8 cellular contexts compared by ENCODE assay signal in the genomic region with DNA sequence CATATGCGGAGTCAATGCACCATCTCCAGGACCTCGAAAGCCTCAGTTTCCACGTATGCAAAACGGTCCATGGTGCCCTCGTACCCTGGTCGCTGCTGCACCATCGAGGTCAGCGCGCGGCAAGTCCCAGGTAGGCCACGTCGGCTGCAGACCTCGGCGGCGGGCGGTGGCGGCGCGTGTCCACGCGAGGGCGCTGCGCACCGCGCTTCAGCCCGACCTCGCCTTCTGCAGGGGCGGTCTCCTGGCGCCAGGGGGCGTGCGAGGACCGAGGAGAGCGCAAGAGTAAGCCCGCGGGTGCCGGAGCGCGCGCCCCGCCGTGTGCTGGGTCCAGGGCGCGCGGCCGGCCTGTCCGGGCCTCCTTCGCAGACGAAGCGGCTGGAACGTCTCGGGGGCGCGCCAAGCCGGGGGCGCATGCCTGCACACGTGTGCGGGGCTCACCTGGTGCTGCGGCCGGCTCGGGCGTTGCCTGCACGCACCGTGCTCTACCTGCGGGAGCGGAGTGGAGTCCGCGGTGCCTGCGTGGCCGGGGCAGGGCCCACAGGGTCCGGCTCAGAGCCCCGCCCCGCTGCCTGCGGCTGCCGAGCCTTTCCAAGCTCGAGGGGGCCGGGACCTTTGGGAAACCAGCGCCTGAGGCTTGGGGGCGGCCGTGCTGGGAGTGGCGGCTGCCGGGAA. TPM values are rescaled to one million over a fixed set of nuclear protein-coding genes. Genes with fewer than 3 reads are reported as not detected.
DNase-seq lines count a peak whose midpoint lies in the region; ATAC-seq and TF ChIP-seq lines count a peak whose summit lies in the region.

No MANE protein-coding gene starts in this region.

- DNase-seq in GDM1 (lab: John Stamatoyannopoulos, UW) = peak; percentile 55
- peak; percentile 91 for DNase-seq in GM23248
- peak; percentile 58 for DNase-seq in LHCN-M2 (ENCODE audit: low read depth)
- peak; percentile 16 to 23 for DNase-seq in SW 1271 (lab: John Stamatoyannopoulos, UW)
- peak; percentile 63 for DNase-seq in amniotic stem cell (lab: John Stamatoyannopoulos, UW)
- peak; percentile 69 for DNase-seq in right atrium auricular region (ENCODE audit: low spot score)
- peak; percentile 84 for DNase-seq in prostate gland (ENCODE audit: low spot score)
- peak; percentile 95 for DNase-seq in upper lobe of right lung

- H3K27me3 ChIP-seq in GM23248 (replicated peaks; ENCODE audit: insufficient read depth) = no peaks in the 10 kb centered on the region
- H3K27me3 ChIP-seq in right atrium auricular region = no peaks in the 10 kb centered on the region
- H3K27me3 ChIP-seq in prostate gland (replicated peaks; ENCODE audit: insufficient read depth) = no peaks in the 10 kb centered on the region
- H3K27me3 ChIP-seq in upper lobe of right lung = peaks cover 5% of the 10 kb centered on the region

- no peaks in the 10 kb centered on the region for H3K79me2 ChIP-seq in GM23248 (ENCODE audit: insufficient read depth)

- H3K9me3 ChIP-seq in GM23248 (ENCODE audit: low read depth) = no peaks in the 10 kb centered on the region
- H3K9me3 ChIP-seq in right atrium auricular region = no peaks in the 10 kb centered on the region
- no peaks in the 10 kb centered on the region for H3K9me3 ChIP-seq in prostate gland
- H3K9me3 ChIP-seq in upper lobe of right lung = no peaks in the 10 kb centered on the region

- no peaks in the 10 kb centered on the region; the same call in 1 of the 2 replicates for H3K36me3 ChIP-seq in GM23248 (ENCODE audit: low read depth)
- H3K36me3 ChIP-seq in right atrium auricular region = peaks cover 7% of the 10 kb centered on the region
- H3K36me3 ChIP-seq in prostate gland = no peaks in the 10 kb centered on the region
- H3K36me3 ChIP-seq in upper lobe of right lung = peaks cover 8% of the 10 kb centered on the region

- H3K4me3 ChIP-seq in GM23248 (peak overlapping the region; percentile 72), right atrium auricular region (peak overlapping the region; percentile 39 to 61), prostate gland (peak overlapping the region; percentile 50 to 51), upper lobe of right lung (peak overlapping the region; percentile 65)

- H3K9ac ChIP-seq in GM23248 = peak overlapping the region; percentile 78

- in situ Hi-C loops in GM23248 (cut with MboI) = no loop called here

- ATAC-seq in upper lobe of right lung = peak; percentile 97

- intact Hi-C loops in prostate gland (cut with DNase I) (loop anchor here (2.0 to 5.0 kb wide), 2 partner anchors 1597 to 1682 kb away; no protein-coding TSS in a partner anchor), upper lobe of right lung (cut with DNase I) (no loop called here)

- no peak overlapping the region for H3K27ac ChIP-seq in GM23248
- peak overlapping the region in 1 of 2 donors; percentile 26 for H3K27ac ChIP-seq in right atrium auricular region
- peak overlapping the region; percentile 30 to 32 for H3K27ac ChIP-seq in prostate gland
- H3K27ac ChIP-seq in upper lobe of right lung = no peak overlapping the region

- H3K4me2 ChIP-seq in GM23248 (ENCODE audit: unreplicated experiment) = peak overlapping the region; percentile 63

- H3K4me1 ChIP-seq in GM23248 (ENCODE audit: insufficient read depth) = no peaks in the 10 kb centered on the region
- peaks cover 0 to 11% of the 10 kb centered on the region in 2 donors for H3K4me1 ChIP-seq in right atrium auricular region
- peaks cover 2% of the 10 kb centered on the region for H3K4me1 ChIP-seq in prostate gland (replicated peaks)
- H3K4me1 ChIP-seq in upper lobe of right lung = peaks cover 7% of the 10 kb centered on the region

- H4K20me1 ChIP-seq in GM23248 (ENCODE audit: insufficient read depth) = no peaks in the 10 kb centered on the region

- 3% methylated on average over 38 to 66 of the region's 81 CpGs for WGBS in GM23248 (ENCODE audit: low coverage in 1 of 2, low lambda C conversion rate in 2 of 2, missing lambda C conversion rate in 2 of 2), 2 experiments
- WGBS in prostate gland = 2% methylated on average over 56 of the region's 81 CpGs

- TF ChIP-seq POLR2A in prostate gland (IDR thresholded peaks at IDR 0.05) = no peak

- peak; percentile 100 for TF ChIP-seq CTCF in right atrium auricular region (IDR thresholded peaks at IDR 0.05)
- peak; percentile 100 for TF ChIP-seq CTCF in prostate gland (IDR thresholded peaks at IDR 0.05)
- TF ChIP-seq CTCF in upper lobe of right lung (IDR thresholded peaks at IDR 0.05) = peak; percentile 100

- H3F3A ChIP-seq in GM23248 (ENCODE audit: insufficient read depth) = no peaks in the 10 kb centered on the region

- H2AFZ ChIP-seq in GM23248 = peak overlapping the region; percentile 77

- no peaks in the 10 kb centered on the region for H3K9me2 ChIP-seq in GM23248 (ENCODE audit: insufficient read depth)

RNA-seq across cellular contexts. Expression of a gene that starts 54.0 kb away (rescaled TPM):
- total RNA-seq in GM23248 (2014; rRNA removed; shearing (Covaris generic)) = 80.4 and 90.9 TPM in 2 replicates
- 133 and 149 TPM in 2 replicates for polyA plus RNA-seq in GM23248 (2016; fragmentation: Nextera tagmentation; extraction: Ambion mirVana)
- 133 and 163 TPM in 2 replicates for total RNA-seq in LHCN-M2 (2014; rRNA removed)
- 104 TPM for polyA plus RNA-seq in LHCN-M2 (2012)
- total RNA-seq in right atrium auricular region = 10 to 100 TPM; 38.9 to 49.5 TPM
- total RNA-seq in prostate gland = 10 to 100 TPM; 32.6 to 40.7 TPM
- total RNA-seq in upper lobe of right lung = 53.1 TPM

Comparison
In these comparisons a context has a peak if more than half of its experiments do, and no peak if none do; other contexts are left out.
1. DNase-seq: peak in every context shown above with its lines; median percentile 95 in upper lobe of right lung; 91 in GM23248; 84 in prostate gland; 69 in right atrium auricular region; 63 in amniotic stem cell; 58 in LHCN-M2; 55 in GDM1; 20 in SW 1271.
2. H3K27ac ChIP-seq: peak in prostate gland (2 of 2); none in GM23248 (single experiment) and upper lobe of right lung (single experiment).
3. Peak in every context shown above with its lines, with median percentiles within 50 percentile points of each other: H3K4me3 ChIP-seq and CTCF ChIP-seq.